ENCODE assay signal across 12 cellular contexts in genomic region chr1:217889401-217889800, GRCh38.
DNase-seq lines count a peak whose midpoint lies in the region; TF ChIP-seq lines count a peak whose summit lies in the region.
"Had no signal": no experiment of that assay in that cellular context is flagged by ENCODE, and none has a peak within 500 bp of the region (broad histone marks: within the 10 kb centered on the region; RNA-seq: fewer than 3 reads in every experiment).

No MANE protein-coding gene starts in this region.

- H3K9me3 Mint-ChIP-seq in MCF 10A (ENCODE audit: unreplicated experiment) = peaks cover 9% of the 10 kb centered on the region

- H3K27me3 Mint-ChIP-seq in MCF 10A (ENCODE audit: insufficient read depth, unreplicated experiment) = no peaks in the 10 kb centered on the region

- POLR2A ChIA-PET in MCF 10A (lab: Yijun Ruan, JAX) = interaction anchor here (0.5 kb wide), 1 partner anchor 316 kb away, joined by 3 read pairs; no protein-coding TSS in a partner anchor

- H3K27me3 ChIP-seq in breast epithelium (no peaks in the 10 kb centered on the region), smooth muscle cell (ENCODE audit: low read depth) (peaks cover 3% of the 10 kb centered on the region)

- no peaks in the 10 kb centered on the region for H4K20me1 ChIP-seq in smooth muscle cell (ENCODE audit: low read depth)

- no peak overlapping the region for H3K4me2 ChIP-seq in smooth muscle cell

- H3K9me3 ChIP-seq in breast epithelium (no peaks in the 10 kb centered on the region), smooth muscle cell (replicated peaks; ENCODE audit: low read depth) (no peaks in the 10 kb centered on the region)
- H3K9me3 ChIP-seq: thoracic aorta had no signal

- peak; percentile 40 for TF ChIP-seq CTCF in MCF 10A (IDR thresholded peaks at IDR 0.05; ENCODE audit: unreplicated experiment)
- TF ChIP-seq CTCF in breast epithelium (IDR thresholded peaks at IDR 0.05) = no peak
- peak; percentile 13 for TF ChIP-seq CTCF in fibroblast of mammary gland (conservative IDR thresholded peaks at IDR 0.05; ENCODE audit: control insufficient read depth, insufficient read depth, low read depth, low read length)
- TF ChIP-seq CTCF in smooth muscle cell (IDR thresholded peaks at IDR 0.05; ENCODE audit: borderline replicate concordance, insufficient read depth, poor library complexity, severe bottlenecking) = peak; percentile 31

- H3K36me3 Mint-ChIP-seq in MCF 10A (ENCODE audit: insufficient read depth, unreplicated experiment) = no peaks in the 10 kb centered on the region

- CTCF ChIA-PET in MCF 10A (lab: Yijun Ruan, JAX) = interaction anchor here (0.6 to 1.5 kb wide), 8 partner anchors 10 to 1200 kb away, joined by 3 to 6 read pairs (median 4); no protein-coding TSS in a partner anchor

- intact Hi-C loops in MCF 10A (cut with micrococcal nuclease) (loop anchor here (1.0 kb wide), 1 partner anchor 282 kb away; no protein-coding TSS in a partner anchor), breast epithelium (cut with DNase I; ENCODE audit: low total_unique reads) (no loop called here)

- no peaks in the 10 kb centered on the region for H3F3A ChIP-seq in smooth muscle cell (ENCODE audit: low read depth)

- no peak overlapping the region for H3K4me3 Mint-ChIP-seq in MCF 10A (ENCODE audit: unreplicated experiment)

- DNase-seq in MCF 10A (ENCODE audit: unreplicated experiment) = peak; percentile 58
- DNase-seq in breast epithelium (ENCODE audit: low spot score in 2 of 2) = no peak
- peak; percentile 79 for DNase-seq in NCI-H82 (lab: John Stamatoyannopoulos, UW)
- DNase-seq in fibroblast of mammary gland (ENCODE audit: low read depth) = peak; percentile 3
- no peak for DNase-seq in smooth muscle cell (lab: John Stamatoyannopoulos, UW; ENCODE audit: unreplicated experiment)
- DNase-seq in HCEC 1CT = no peak
- no peak for DNase-seq in activated CD4-positive, alpha-beta T cell treated with anti-CD3 and anti-CD28 coated beads, Interleukin-2, amount 50 U/mL, for 1 hour
- DNase-seq in activated CD4-positive, alpha-beta T cell treated with anti-CD3 and anti-CD28 coated beads, Interleukin-2, amount 50 U/mL, for 4 hours = no peak
- DNase-seq: aorta, NCI-H2171, posterior cingulate gyrus had no signal

- no peak for TF ChIP-seq POLR2A in breast epithelium (IDR thresholded peaks at IDR 0.05)

- no peak overlapping the region for H3K9ac ChIP-seq in smooth muscle cell (ENCODE audit: low read depth)

- BruUV-seq in MCF 10A (replicated peaks; lab: Mats Ljungman, UMichigan) = no TSS peak

- peaks cover 7% of the 10 kb centered on the region for H3K4me1 Mint-ChIP-seq in MCF 10A (ENCODE audit: insufficient read depth, unreplicated experiment)

- no peaks in the 10 kb centered on the region for H3K79me2 ChIP-seq in smooth muscle cell (ENCODE audit: low read depth)

- H2AFZ ChIP-seq in smooth muscle cell (ENCODE audit: low read depth) = no peak overlapping the region

- no peak overlapping the region for H3K27ac Mint-ChIP-seq in MCF 10A (ENCODE audit: low read depth, unreplicated experiment)

- H3K4me3 ChIP-seq in breast epithelium (no peak overlapping the region), fibroblast of mammary gland (ENCODE audit: control insufficient read depth, low read depth, low read length) (no peak overlapping the region), smooth muscle cell (no peak overlapping the region)
- H3K4me3 ChIP-seq: thoracic aorta had no signal

- H3K27ac ChIP-seq in breast epithelium (no peak overlapping the region), smooth muscle cell (ENCODE audit: low read depth) (no peak overlapping the region)
- H3K27ac ChIP-seq: thoracic aorta had no signal

- 56% methylated on average over 10 of the region's 10 CpGs for WGBS in smooth muscle cell (ENCODE audit: low lambda C conversion rate)

- H3K4me1 ChIP-seq in breast epithelium (no peaks in the 10 kb centered on the region), smooth muscle cell (ENCODE audit: low read depth) (no peaks in the 10 kb centered on the region)

- H3K36me3 ChIP-seq in breast epithelium = no peaks in the 10 kb centered on the region
- H3K36me3 ChIP-seq in smooth muscle cell (ENCODE audit: low read depth) = no peaks in the 10 kb centered on the region
- H3K36me3 ChIP-seq: thoracic aorta had no signal

Comparison
In these comparisons a context has a peak if more than half of its experiments do, and no peak if none do; other contexts are left out.
1. DNase-seq: peak in MCF 10A (single experiment), NCI-H82 (single experiment) and fibroblast of mammary gland (single experiment); none in breast epithelium (0 of 2), smooth muscle cell (single experiment), HCEC 1CT (single experiment), activated CD4-positive, alpha-beta T cell treated with anti-CD3 and anti-CD28 coated beads, Interleukin-2, amount 50 U/mL, for 1 hour (single experiment) and activated CD4-positive, alpha-beta T cell treated with anti-CD3 and anti-CD28 coated beads, Interleukin-2, amount 50 U/mL, for 4 hours (0 of 2).
2. CTCF ChIP-seq: peak in MCF 10A (single experiment), fibroblast of mammary gland (single experiment) and smooth muscle cell (single experiment); none in breast epithelium (0 of 3).